Comparison of ENCODE assay signal across 34 cellular contexts in genomic region chr2:100704711-100705110, GRCh38.
"Had no signal": no experiment of that assay in that cellular context is flagged by ENCODE, and none has a peak within 500 bp of the region (broad histone marks: within the 10 kb centered on the region; RNA-seq: fewer than 3 reads in every experiment).

No MANE protein-coding gene starts in this region.

- H3K4me3 Mint-ChIP-seq: activated B cell treated with CpG ODN at 0.5 μM for 24 hours; activated CD4-positive, alpha-beta memory T cell treated with anti-CD3 and anti-CD28 coated beads for 36 hours; activated CD4-positive, alpha-beta T cell treated with anti-CD3 and anti-CD28 coated beads, Interleukin-2, amount 10 ng/mL, durations not matched to agents 24 days and 14 days; activated CD8-positive, alpha-beta T cell treated with anti-CD3 and anti-CD28 coated beads for 36 hours; activated naive CD4-positive, alpha-beta T cell treated with anti-CD3 and anti-CD28 coated beads, Interleukin-2, amount 10 ng/mL, durations not matched to agents 7 days and 5 days; activated naive CD8-positive, alpha-beta T cell treated with anti-CD3 and anti-CD28 coated beads for 36 hours; activated T-cell treated with anti-CD3 and anti-CD28 coated beads, Interleukin-2, amount 50 U/mL, for 4 hours; activated T-cell treated with anti-CD3 and anti-CD28 coated beads, Interleukin-2, amount 50 U/mL, for 72 hours; activated T-helper 1 cell treated with anti-CD3 and anti-CD28 coated beads, Interleukin-12 subunit alpha, Interleukin-12 subunit beta, Interleukin-2, Interleukin-4 antibody, amounts not matched to agents 30 ng/mL and 10 ng/mL and 1 ng/mL, durations not matched to agents 14 hours and 24 hours and 36 hours; activated T-helper 17 cell treated with anti-CD3 and anti-CD28 coated beads, Interleukin-2, amount 50 U/mL, for 72 hours; T-helper 1 cell treated with Interleukin-12 subunit alpha and Interleukin-12 subunit beta and Interleukin-4 antibody, amounts not matched to agents 30 μg/mL and 1 μg/mL, for 36 hours; T-helper 2 cell treated with Interferon-gamma antibody and Interleukin-4, amounts not matched to agents 5 μg/mL and 100 μg/mL, for 36 hours had no signal

- H3K4me1 ChIP-seq: adrenal gland, body of pancreas, breast epithelium had no signal

- DNase-seq: activated B cell treated with CpG ODN at 0.5 μM for 24 hours; activated CD4-positive, alpha-beta memory T cell treated with anti-CD3 and anti-CD28 coated beads for 36 hours; activated CD4-positive, alpha-beta T cell treated with anti-CD3 and anti-CD28 coated beads for 4 hours; activated CD4-positive, alpha-beta T cell treated with anti-CD3 and anti-CD28 coated beads, Interleukin-2, amount 10 ng/mL, durations not matched to agents 24 days and 14 days; activated CD4-positive, alpha-beta T cell treated with anti-CD3 and anti-CD28 coated beads, Interleukin-2, amount 50 U/mL, for 1 hour; activated CD4-positive, alpha-beta T cell treated with anti-CD3 and anti-CD28 coated beads, Interleukin-2, amount 50 U/mL, for 4 hours; activated CD4-positive, CD25-positive, alpha-beta regulatory T cell treated with anti-CD3 and anti-CD28 coated beads, Interleukin-2, amount 50 U/mL, for 72 hours; activated CD8-positive, alpha-beta memory T cell treated with anti-CD3 and anti-CD28 coated beads, Interleukin-2, amount 50 U/mL, for 4 hours; activated CD8-positive, alpha-beta T cell treated with anti-CD3 and anti-CD28 coated beads for 36 hours; activated effector memory CD4-positive, alpha-beta T cell treated with anti-CD3 and anti-CD28 coated beads, Interleukin-2, amount 50 U/mL, for 16 hours; activated gamma-delta T cell treated with Interleukin-2 at 50 U/mL for 16 hours; activated naive CD4-positive, alpha-beta T cell; activated naive CD4-positive, alpha-beta T cell treated with anti-CD3 and anti-CD28 coated beads, Interleukin-2, amount 10 ng/mL, durations not matched to agents 7 days and 5 days; activated naive CD8-positive, alpha-beta T cell treated with anti-CD3 and anti-CD28 coated beads for 36 hours; activated T-cell treated with anti-CD3 and anti-CD28 coated beads for 4 hours; activated T-cell treated with anti-CD3 and anti-CD28 coated beads, Interleukin-2, amount 50 U/mL, for 1 hour; activated T-cell treated with anti-CD3 and anti-CD28 coated beads, Interleukin-2, amount 50 U/mL, for 4 hours; activated T-cell treated with anti-CD3 and anti-CD28 coated beads, Interleukin-2, amount 50 U/mL, for 72 hours; adrenal gland; amniotic stem cell; aorta; body of pancreas; brain microvascular endothelial cell; central memory CD4-positive, alpha-beta T cell; T-helper 1 cell; T-helper 2 cell; T-helper 9 cell had no signal

- H3K27ac Mint-ChIP-seq: activated B cell treated with CpG ODN at 0.5 μM for 24 hours; activated CD4-positive, alpha-beta memory T cell treated with anti-CD3 and anti-CD28 coated beads for 36 hours; activated CD4-positive, alpha-beta T cell treated with anti-CD3 and anti-CD28 coated beads, Interleukin-2, amount 10 ng/mL, durations not matched to agents 24 days and 14 days; activated CD8-positive, alpha-beta T cell treated with anti-CD3 and anti-CD28 coated beads for 36 hours; activated naive CD4-positive, alpha-beta T cell treated with anti-CD3 and anti-CD28 coated beads, Interleukin-2, amount 10 ng/mL, durations not matched to agents 7 days and 5 days; activated naive CD8-positive, alpha-beta T cell treated with anti-CD3 and anti-CD28 coated beads for 36 hours; activated T-cell treated with anti-CD3 and anti-CD28 coated beads, Interleukin-2, amount 50 U/mL, for 72 hours; activated T-helper 1 cell treated with anti-CD3 and anti-CD28 coated beads, Interleukin-12 subunit alpha, Interleukin-12 subunit beta, Interleukin-2, Interleukin-4 antibody, amounts not matched to agents 30 ng/mL and 10 ng/mL and 1 ng/mL, durations not matched to agents 14 hours and 24 hours and 36 hours; activated T-helper 17 cell treated with anti-CD3 and anti-CD28 coated beads, Interleukin-2, amount 50 U/mL, for 72 hours; T-helper 1 cell treated with Interleukin-12 subunit alpha and Interleukin-12 subunit beta and Interleukin-4 antibody, amounts not matched to agents 30 μg/mL and 1 μg/mL, for 36 hours; T-helper 2 cell treated with Interferon-gamma antibody and Interleukin-4, amounts not matched to agents 5 μg/mL and 100 μg/mL, for 36 hours had no signal

- H3K36me3 ChIP-seq: adrenal gland, brain microvascular endothelial cell, breast epithelium had no signal

- H3K27me3 Mint-ChIP-seq: activated CD4-positive, alpha-beta memory T cell treated with anti-CD3 and anti-CD28 coated beads for 36 hours; activated CD8-positive, alpha-beta T cell treated with anti-CD3 and anti-CD28 coated beads for 36 hours; activated naive CD8-positive, alpha-beta T cell treated with anti-CD3 and anti-CD28 coated beads for 36 hours; activated T-helper 17 cell treated with anti-CD3 and anti-CD28 coated beads, Interleukin-2, amount 50 U/mL, for 72 hours had no signal

- ATAC-seq: activated CD8-positive, alpha-beta T cell treated with anti-CD3 and anti-CD28 coated beads for 36 hours; activated naive CD4-positive, alpha-beta T cell treated with anti-CD3 and anti-CD28 coated beads, Interleukin-2, amount 50 U/mL, for 72 hours; activated T-cell treated with anti-CD3 and anti-CD28 coated beads, Interleukin-2, amount 50 U/mL, for 4 hours; activated T-cell treated with anti-CD3 and anti-CD28 coated beads, Interleukin-2, amount 50 U/mL, for 72 hours; activated T-helper 17 cell treated with anti-CD3 and anti-CD28 coated beads, Interleukin-2, amount 50 U/mL, for 72 hours; body of pancreas had no signal

- H3K9me3 Mint-ChIP-seq: activated B cell treated with CpG ODN at 0.5 μM for 24 hours; activated CD4-positive, alpha-beta memory T cell treated with anti-CD3 and anti-CD28 coated beads for 36 hours; activated CD8-positive, alpha-beta T cell treated with anti-CD3 and anti-CD28 coated beads for 36 hours; activated naive CD4-positive, alpha-beta T cell treated with anti-CD3 and anti-CD28 coated beads, Interleukin-2, amount 10 ng/mL, durations not matched to agents 7 days and 5 days; activated naive CD8-positive, alpha-beta T cell treated with anti-CD3 and anti-CD28 coated beads for 36 hours; activated T-cell treated with anti-CD3 and anti-CD28 coated beads, Interleukin-2, amount 50 U/mL, for 4 hours; T-helper 2 cell treated with Interferon-gamma antibody and Interleukin-4, amounts not matched to agents 5 μg/mL and 100 μg/mL, for 36 hours had no signal

- H3K36me3 Mint-ChIP-seq: activated CD4-positive, alpha-beta memory T cell treated with anti-CD3 and anti-CD28 coated beads for 36 hours; activated naive CD4-positive, alpha-beta T cell treated with anti-CD3 and anti-CD28 coated beads, Interleukin-2, amount 10 ng/mL, durations not matched to agents 7 days and 5 days; activated naive CD4-positive, alpha-beta T cell treated with anti-CD3 and anti-CD28 coated beads, Interleukin-2, amount 50 U/mL, for 72 hours; activated naive CD8-positive, alpha-beta T cell treated with anti-CD3 and anti-CD28 coated beads for 36 hours had no signal

- H3K4me3 ChIP-seq: adrenal gland, body of pancreas, breast epithelium had no signal

- H3K27me3 ChIP-seq: adrenal gland, body of pancreas, brain microvascular endothelial cell, breast epithelium had no signal

- H3K9me3 ChIP-seq: adrenal gland, body of pancreas, breast epithelium had no signal

- H3K27ac ChIP-seq: adrenal gland, body of pancreas, brain microvascular endothelial cell, breast epithelium, VCaP had no signal

- H3K4me1 Mint-ChIP-seq: activated B cell treated with CpG ODN at 0.5 μM for 24 hours had no signal
